21 cellular contexts compared by ENCODE assay signal in the genomic region with DNA sequence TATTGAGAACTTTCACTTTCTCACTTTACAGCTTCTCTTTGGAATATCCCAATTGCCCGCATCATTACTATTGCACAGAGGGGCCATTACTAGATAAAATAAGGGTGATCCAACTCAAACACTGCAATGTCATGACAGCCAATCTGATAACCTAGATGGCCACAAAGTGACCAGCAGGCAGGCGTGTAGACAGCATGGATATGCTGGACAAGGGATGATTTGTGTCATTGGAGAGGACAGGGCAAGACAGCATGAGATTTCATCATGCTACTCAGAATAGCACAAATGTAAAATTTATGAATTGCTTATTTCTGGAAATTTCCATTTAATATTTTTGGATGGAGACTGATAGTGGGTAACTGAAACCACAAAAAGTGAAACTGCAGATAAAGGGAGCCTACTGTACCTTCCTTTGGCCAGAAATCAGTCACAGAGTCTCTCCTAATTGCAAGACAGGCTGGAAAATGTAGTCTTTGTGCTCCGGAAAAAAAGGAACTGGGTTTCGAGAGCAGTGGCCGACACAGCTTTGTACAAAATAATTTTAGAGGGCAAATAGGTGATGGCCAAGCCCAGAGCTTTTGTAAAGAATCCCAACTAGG.
"Had no signal": no experiment of that assay in that cellular context is flagged by ENCODE, and none has a peak within 500 bp of the region (broad histone marks: within the 10 kb centered on the region; RNA-seq: fewer than 3 reads in every experiment).

No MANE protein-coding gene starts in this region.

- H3K27me3 ChIP-seq: adrenal gland, ascending aorta had no signal

- H3K36me3 ChIP-seq: adrenal gland, ascending aorta, neutrophil, spleen, upper lobe of right lung had no signal

- H3K9ac ChIP-seq: parathyroid adenoma had no signal

- H3K4me1 ChIP-seq: adrenal gland, ascending aorta, parathyroid adenoma, spleen, upper lobe of right lung had no signal

- H3K9me3 ChIP-seq: adrenal gland, ascending aorta, neutrophil, spleen, upper lobe of right lung had no signal

- H3K4me3 ChIP-seq: adrenal gland, ascending aorta, spleen, upper lobe of right lung had no signal

- H3K27ac ChIP-seq: adrenal gland, ascending aorta, neutrophil, parathyroid adenoma, spleen, upper lobe of right lung had no signal

- ATAC-seq: activated CD4-positive, alpha-beta T cell treated with anti-CD3 and anti-CD28 coated beads for 36 hours; activated T-cell treated with anti-CD3 and anti-CD28 coated beads, Interleukin-2, amount 50 U/mL, for 4 hours; esophagus mucosa; natural killer cell treated with Interleukin-12 subunit alpha and Interleukin-12 subunit beta and Interleukin-15 and Interleukin-18, amount 100 ng/mL, for 72 hours; stimulated activated naive CD8-positive, alpha-beta T cell treated with anti-CD3 and anti-CD28 coated beads, Interleukin-15, Interleukin-2, amounts not matched to agents 100 U/mL and 50 U/mL, for 24 hours; T-cell; upper lobe of right lung; WTC11 had no signal

- DNase-seq: activated CD4-positive, alpha-beta T cell treated with anti-CD3 and anti-CD28 coated beads for 36 hours; activated CD4-positive, alpha-beta T cell treated with anti-CD3 and anti-CD28 coated beads, Interleukin-2, amount 50 U/mL, for 48 hours; activated CD8-positive, alpha-beta memory T cell treated with anti-CD3 and anti-CD28 coated beads, Interleukin-2, amount 50 U/mL, for 48 hours; activated naive CD4-positive, alpha-beta T cell; activated T-cell treated with anti-CD3 and anti-CD28 coated beads, Interleukin-2, amount 50 U/mL, for 4 hours; adrenal gland; central memory CD4-positive, alpha-beta T cell; effector memory CD4-positive, alpha-beta T cell; hippocampal formation; midbrain; spleen; stimulated activated CD4-positive, alpha-beta T cell treated with anti-CD3 and anti-CD28 coated beads, Interleukin-4, amount 100 ng/mL, for 1 hour; stimulated activated naive CD8-positive, alpha-beta T cell treated with anti-CD3 and anti-CD28 coated beads, Interleukin-15, Interleukin-2, amounts not matched to agents 100 U/mL and 50 U/mL, for 24 hours; T-cell; upper lobe of right lung had no signal
